In the genomic region with DNA sequence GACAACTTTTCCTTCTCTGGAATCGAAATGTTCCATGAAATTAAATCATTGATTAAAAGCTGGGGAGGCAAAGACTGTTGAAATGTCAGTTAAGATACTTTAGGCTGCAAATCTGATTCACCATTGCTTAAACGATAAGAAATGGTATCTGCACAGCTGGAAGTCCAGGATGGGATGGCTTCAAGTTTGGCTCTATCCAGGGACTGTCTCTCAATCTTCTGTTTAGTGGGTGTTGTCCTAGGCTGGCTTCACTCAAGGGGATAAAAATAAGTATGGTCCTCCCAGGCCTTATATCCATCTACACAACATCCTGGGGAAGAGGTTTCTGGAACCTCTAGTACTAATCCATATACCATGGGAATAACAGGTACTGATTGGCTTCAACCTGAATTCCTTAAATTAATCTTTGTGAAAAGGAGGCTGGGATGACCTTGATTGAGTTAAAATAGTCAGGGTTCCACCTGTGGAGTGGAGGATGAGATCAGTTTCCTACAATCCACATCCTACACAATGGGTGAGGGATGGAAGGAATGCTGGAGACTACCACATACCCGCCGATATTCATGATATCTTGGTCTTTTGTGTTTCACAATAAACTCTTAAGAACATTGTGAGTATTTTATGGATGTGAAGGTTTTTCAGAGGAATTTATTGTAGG, we compare ENCODE assay signal across 28 cellular contexts.
"Had no signal": no experiment of that assay in that cellular context is flagged by ENCODE, and none has a peak within 500 bp of the region (broad histone marks: within the 10 kb centered on the region; RNA-seq: fewer than 3 reads in every experiment).

No MANE protein-coding gene starts in this region.

- H3K27me3 Mint-ChIP-seq: activated CD4-positive, alpha-beta T cell treated with anti-CD3 and anti-CD28 coated beads, Interleukin-2, amount 10 ng/mL, durations not matched to agents 7 days and 5 days; activated naive CD4-positive, alpha-beta T cell treated with anti-CD3 and anti-CD28 coated beads, Interleukin-2, amount 50 U/mL, for 24 hours; activated naive CD8-positive, alpha-beta T cell treated with anti-CD3 and anti-CD28 coated beads for 36 hours; activated naive CD8-positive, alpha-beta T cell treated with anti-CD3 and anti-CD28 coated beads, Interleukin-2, amount 50 U/mL, for 24 hours; activated T-helper 17 cell treated with anti-CD3 and anti-CD28 coated beads, Interleukin-2, amount 50 U/mL, for 72 hours; effector memory CD8-positive, alpha-beta T cell; T-helper 17 cell had no signal

- H3K4me3 Mint-ChIP-seq: activated CD4-positive, alpha-beta T cell treated with anti-CD3 and anti-CD28 coated beads, Interleukin-2, amount 10 ng/mL, durations not matched to agents 7 days and 5 days; activated CD8-positive, alpha-beta T cell treated with anti-CD3 and anti-CD28 coated beads for 36 hours; activated naive CD4-positive, alpha-beta T cell treated with anti-CD3 and anti-CD28 coated beads for 36 hours; activated naive CD4-positive, alpha-beta T cell treated with anti-CD3 and anti-CD28 coated beads, Interleukin-2, amount 50 U/mL, for 24 hours; activated naive CD8-positive, alpha-beta T cell treated with anti-CD3 and anti-CD28 coated beads for 36 hours; activated naive CD8-positive, alpha-beta T cell treated with anti-CD3 and anti-CD28 coated beads, Interleukin-2, amount 50 U/mL, for 24 hours; activated T-cell treated with anti-CD3 and anti-CD28 coated beads, Interleukin-2, amount 50 U/mL, for 4 hours; activated T-helper 17 cell treated with anti-CD3 and anti-CD28 coated beads, Interleukin-2, amount 50 U/mL, for 72 hours; effector memory CD8-positive, alpha-beta T cell; T-helper 17 cell; T-helper 2 cell treated with Interferon-gamma antibody and Interleukin-4, amounts not matched to agents 5 μg/mL and 100 μg/mL, for 36 hours had no signal

- H3K9me3 Mint-ChIP-seq: activated CD8-positive, alpha-beta T cell treated with anti-CD3 and anti-CD28 coated beads for 36 hours; activated naive CD4-positive, alpha-beta T cell treated with anti-CD3 and anti-CD28 coated beads for 36 hours; activated naive CD8-positive, alpha-beta T cell treated with anti-CD3 and anti-CD28 coated beads for 36 hours; activated naive CD8-positive, alpha-beta T cell treated with anti-CD3 and anti-CD28 coated beads, Interleukin-2, amount 50 U/mL, for 24 hours; T-helper 2 cell treated with Interferon-gamma antibody and Interleukin-4, amounts not matched to agents 5 μg/mL and 100 μg/mL, for 36 hours had no signal

- H3K4me1 ChIP-seq: adrenal gland, body of pancreas had no signal

- H3K27ac Mint-ChIP-seq: activated CD4-positive, alpha-beta T cell treated with anti-CD3 and anti-CD28 coated beads, Interleukin-2, amount 10 ng/mL, durations not matched to agents 7 days and 5 days; activated CD8-positive, alpha-beta T cell treated with anti-CD3 and anti-CD28 coated beads for 36 hours; activated naive CD4-positive, alpha-beta T cell treated with anti-CD3 and anti-CD28 coated beads for 36 hours; activated naive CD4-positive, alpha-beta T cell treated with anti-CD3 and anti-CD28 coated beads, Interleukin-2, amount 50 U/mL, for 24 hours; activated naive CD8-positive, alpha-beta T cell treated with anti-CD3 and anti-CD28 coated beads for 36 hours; activated naive CD8-positive, alpha-beta T cell treated with anti-CD3 and anti-CD28 coated beads, Interleukin-2, amount 50 U/mL, for 24 hours; activated T-helper 17 cell treated with anti-CD3 and anti-CD28 coated beads, Interleukin-2, amount 50 U/mL, for 72 hours; effector memory CD8-positive, alpha-beta T cell; T-helper 17 cell; T-helper 2 cell treated with Interferon-gamma antibody and Interleukin-4, amounts not matched to agents 5 μg/mL and 100 μg/mL, for 36 hours had no signal

- H3K4me1 Mint-ChIP-seq: activated CD4-positive, alpha-beta T cell treated with anti-CD3 and anti-CD28 coated beads, Interleukin-2, amount 10 ng/mL, durations not matched to agents 7 days and 5 days; activated naive CD4-positive, alpha-beta T cell treated with anti-CD3 and anti-CD28 coated beads, Interleukin-2, amount 50 U/mL, for 24 hours; activated naive CD8-positive, alpha-beta T cell treated with anti-CD3 and anti-CD28 coated beads for 36 hours; activated naive CD8-positive, alpha-beta T cell treated with anti-CD3 and anti-CD28 coated beads, Interleukin-2, amount 50 U/mL, for 24 hours; activated T-helper 17 cell treated with anti-CD3 and anti-CD28 coated beads, Interleukin-2, amount 50 U/mL, for 72 hours; T-helper 17 cell had no signal

- H3K27me3 ChIP-seq: adrenal gland, body of pancreas had no signal

- H3K27ac ChIP-seq: adrenal gland, body of pancreas, epithelial cell of prostate had no signal

- H3K9me3 ChIP-seq: adrenal gland, body of pancreas had no signal

- H3K36me3 Mint-ChIP-seq: activated naive CD4-positive, alpha-beta T cell treated with anti-CD3 and anti-CD28 coated beads, Interleukin-2, amount 50 U/mL, for 24 hours; activated naive CD8-positive, alpha-beta T cell treated with anti-CD3 and anti-CD28 coated beads for 36 hours had no signal

- H3K36me3 ChIP-seq: adrenal gland had no signal

- DNase-seq: activated CD4-positive, alpha-beta T cell treated with anti-CD3 and anti-CD28 coated beads for 1 hour; activated CD4-positive, alpha-beta T cell treated with anti-CD3 and anti-CD28 coated beads for 4 hours; activated CD4-positive, alpha-beta T cell treated with anti-CD3 and anti-CD28 coated beads, Interleukin-2, amount 10 ng/mL, durations not matched to agents 7 days and 5 days; activated CD4-positive, alpha-beta T cell treated with anti-CD3 and anti-CD28 coated beads, Interleukin-2, amount 50 U/mL, for 4 hours; activated CD8-positive, alpha-beta memory T cell treated with anti-CD3 and anti-CD28 coated beads for 24 hours; activated CD8-positive, alpha-beta T cell treated with anti-CD3 and anti-CD28 coated beads for 36 hours; activated effector memory CD4-positive, alpha-beta T cell treated with Interleukin-2 at 50 U/mL for 16 hours; activated naive CD4-positive, alpha-beta T cell treated with anti-CD3 and anti-CD28 coated beads for 36 hours; activated naive CD8-positive, alpha-beta T cell treated with anti-CD3 and anti-CD28 coated beads for 36 hours; activated naive CD8-positive, alpha-beta T cell treated with anti-CD3 and anti-CD28 coated beads, Interleukin-2, amount 50 U/mL, for 24 hours; activated T-cell treated with anti-CD3 and anti-CD28 coated beads, Interleukin-2, amount 50 U/mL, for 4 hours; amygdala; aorta; body of pancreas; cortex of kidney; dermis blood vessel endothelial cell; effector CD4-positive, alpha-beta T cell; effector memory CD8-positive, alpha-beta T cell; foreskin fibroblast; head of caudate nucleus; T-helper 1 cell; T-helper 17 cell; T1000 had no signal

- H3K4me3 ChIP-seq: adrenal gland, body of pancreas had no signal

- ATAC-seq: activated CD8-positive, alpha-beta T cell treated with anti-CD3 and anti-CD28 coated beads for 36 hours; activated naive CD8-positive, alpha-beta T cell treated with anti-CD3 and anti-CD28 coated beads, Interleukin-2, amount 50 U/mL, for 24 hours; activated T-cell treated with anti-CD3 and anti-CD28 coated beads, Interleukin-2, amount 50 U/mL, for 4 hours; activated T-helper 17 cell treated with anti-CD3 and anti-CD28 coated beads, Interleukin-2, amount 50 U/mL, for 72 hours; body of pancreas; effector memory CD8-positive, alpha-beta T cell; T-helper 17 cell had no signal
